21 cellular contexts compared by ENCODE assay signal in the genomic region with DNA sequence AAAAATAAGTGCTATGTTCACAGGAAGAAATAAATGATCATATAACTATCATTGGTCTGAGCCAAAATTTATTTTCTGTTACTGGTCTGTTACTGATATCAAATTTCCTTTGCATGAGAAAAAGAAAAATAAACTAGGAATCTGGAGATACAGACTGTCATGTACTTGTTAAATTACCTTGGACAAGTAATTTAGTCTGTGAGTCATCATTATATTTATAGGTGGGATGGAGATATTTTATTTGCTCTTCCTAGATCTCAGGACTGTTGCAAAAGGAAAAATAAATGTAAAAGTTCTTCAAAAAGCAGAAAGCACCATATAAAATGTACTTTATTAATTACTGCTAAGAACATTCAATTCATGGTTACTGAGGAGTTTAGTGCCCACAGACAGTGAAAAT.
DNase-seq lines count a peak whose midpoint lies in the region; ATAC-seq and TF ChIP-seq lines count a peak whose summit lies in the region.
"Had no signal": no experiment of that assay in that cellular context is flagged by ENCODE, and none has a peak within 500 bp of the region (broad histone marks: within the 10 kb centered on the region; RNA-seq: fewer than 3 reads in every experiment).

No MANE protein-coding gene starts in this region.

- no peaks in the 10 kb centered on the region for H3K27me3 ChIP-seq in SK-N-SH (ENCODE audit: insufficient read depth)
- peaks cover 9% of the 10 kb centered on the region for H3K27me3 ChIP-seq in PC-3 (ENCODE audit: low read length)
- H3K27me3 ChIP-seq in trophoblast cell (ENCODE audit: insufficient read depth, low read length) = no peaks in the 10 kb centered on the region
- H3K27me3 ChIP-seq: BLaER1 had no signal

- H2BK12ac ChIP-seq in trophoblast cell (ENCODE audit: low read length) = no peak overlapping the region

- no peaks in the 10 kb centered on the region for H3K27me3 Mint-ChIP-seq in nephron (ENCODE audit: low read depth)
- H3K27me3 Mint-ChIP-seq in activated naive CD8-positive, alpha-beta T cell treated with anti-CD3 and anti-CD28 coated beads for 36 hours = peaks cover 30% of the 10 kb centered on the region

- H3K36me3 ChIP-seq in SK-N-SH (replicated peaks in 1 of 2; ENCODE audit: control insufficient read depth in 1 of 2, insufficient read depth in 2 of 2, low read length in 1 of 2) (no peaks in the 10 kb centered on the region), PC-3 (ENCODE audit: low read depth, low read length) (no peaks in the 10 kb centered on the region), trophoblast cell (ENCODE audit: control insufficient read depth in 1 of 2, insufficient read depth in 2 of 2, low read length in 2 of 2) (no peaks in the 10 kb centered on the region)
- H3K36me3 ChIP-seq: BLaER1 had no signal

- TF ChIP-seq RAD21 in SK-N-SH (IDR thresholded peaks at IDR 0.05; ENCODE audit: low read length) = no peak

- H3K27ac ChIP-seq in SK-N-SH (ENCODE audit: low read depth in 2 of 2, low read length in 1 of 2) (peak overlapping the region in 1 of 2 experiments; percentile 22; a peak in 1 of 4 replicates), PC-3 (ENCODE audit: low read length) (no peak overlapping the region), trophoblast cell (ENCODE audit: low read depth, low read length) (no peak overlapping the region)
- H3K27ac ChIP-seq: 22Rv1, BLaER1, C4-2B had no signal

- no peak overlapping the region for H3K4me2 ChIP-seq in SK-N-SH
- H3K4me2 ChIP-seq in PC-3 (ENCODE audit: low read length) = no peak overlapping the region
- no peak overlapping the region for H3K4me2 ChIP-seq in trophoblast cell (ENCODE audit: low read length)
- H3K4me2 ChIP-seq: BLaER1, GM23338 had no signal

- H4K91ac ChIP-seq in trophoblast cell (ENCODE audit: low read depth, low read length) = no peak overlapping the region

- peak overlapping the region; percentile 3 to 85 (median 83) for H3K27ac Mint-ChIP-seq in nephron
- no peak overlapping the region for H3K27ac Mint-ChIP-seq in activated naive CD8-positive, alpha-beta T cell treated with anti-CD3 and anti-CD28 coated beads for 36 hours
- H3K27ac Mint-ChIP-seq: B cell; CD4-positive, CD25-positive, alpha-beta regulatory T cell; CD8-positive, alpha-beta T cell; GM23338; H9; HFFc6 had no signal

- H4K20me1 ChIP-seq in SK-N-SH (ENCODE audit: insufficient read depth) = no peaks in the 10 kb centered on the region
- no peaks in the 10 kb centered on the region for H4K20me1 ChIP-seq in PC-3 (ENCODE audit: low read length)
- H4K20me1 ChIP-seq: BLaER1 had no signal

- H3K9me3 ChIP-seq in SK-N-SH (no peaks in the 10 kb centered on the region), PC-3 (ENCODE audit: low read length) (no peaks in the 10 kb centered on the region), trophoblast cell (ENCODE audit: insufficient read depth, low read depth, low read length) (no peaks in the 10 kb centered on the region)
- H3K9me3 ChIP-seq: BLaER1, Caco-2 had no signal

- H2AK5ac ChIP-seq in trophoblast cell (ENCODE audit: low read length) = no peak overlapping the region

- TF ChIP-seq EP300 in SK-N-SH (IDR thresholded peaks at IDR 0.05; ENCODE audit: borderline replicate concordance in 1 of 2, low read depth in 1 of 2, low read length in 1 of 2) = no peak

- no peak overlapping the region for H4K8ac ChIP-seq in trophoblast cell (ENCODE audit: low read depth, low read length)

- H3K36me3 Mint-ChIP-seq in nephron (ENCODE audit: low read depth) = peaks cover 12% of the 10 kb centered on the region
- H3K36me3 Mint-ChIP-seq in activated naive CD8-positive, alpha-beta T cell treated with anti-CD3 and anti-CD28 coated beads for 36 hours = no peaks in the 10 kb centered on the region
- H3K36me3 Mint-ChIP-seq: CD4-positive, CD25-positive, alpha-beta regulatory T cell; CD8-positive, alpha-beta T cell had no signal

- no peak overlapping the region for H2BK120ac ChIP-seq in trophoblast cell (ENCODE audit: insufficient read depth, low read length, poor library complexity)

- H2AFZ ChIP-seq in SK-N-SH (ENCODE audit: low read depth) (no peak overlapping the region), PC-3 (ENCODE audit: low read length) (no peak overlapping the region), trophoblast cell (ENCODE audit: insufficient read depth, low read length, poor library complexity) (no peak overlapping the region)
- H2AFZ ChIP-seq: GM23338 had no signal

- no peak for TF ChIP-seq CTCF in SK-N-SH (IDR thresholded peaks at IDR 0.05)
- no peak for TF ChIP-seq CTCF in PC-3 (conservative IDR thresholded peaks at IDR 0.05; ENCODE audit: low read depth, low read length)
- TF ChIP-seq CTCF in nephron (IDR thresholded peaks at IDR 0.05; ENCODE audit: unreplicated experiment in 3 of 3) = no peak

- H3K9me2 ChIP-seq in SK-N-SH = no peaks in the 10 kb centered on the region
- H3K9me2 ChIP-seq in PC-3 (replicated peaks; ENCODE audit: low read length) = no peaks in the 10 kb centered on the region

- no peak overlapping the region for H3K4me3 Mint-ChIP-seq in nephron
- no peak overlapping the region for H3K4me3 Mint-ChIP-seq in activated naive CD8-positive, alpha-beta T cell treated with anti-CD3 and anti-CD28 coated beads for 36 hours
- H3K4me3 Mint-ChIP-seq: B cell; CD4-positive, CD25-positive, alpha-beta regulatory T cell; CD8-positive, alpha-beta T cell; GM23338; H9; HFFc6 had no signal

- intact Hi-C loops in PC-3 (cut with micrococcal nuclease) = no loop called here

- no peak overlapping the region for H3K18ac ChIP-seq in trophoblast cell (ENCODE audit: low read length)

- no TSS peak for BruUV-seq in PC-3 (replicated peaks; lab: Mats Ljungman, UMichigan)

- POLR2A ChIA-PET in SK-N-SH (lab: Yijun Ruan, JAX) = no interaction called here
- POLR2A ChIA-PET in PC-3 (lab: Charles Lee; ENCODE audit: unreplicated experiment) = no interaction called here

- no peaks in the 10 kb centered on the region; a peak in 1 of 4 replicates for H3K4me1 ChIP-seq in SK-N-SH (ENCODE audit: control insufficient read depth in 1 of 2, insufficient read depth in 2 of 2, low read depth in 1 of 2, low read length in 1 of 2)
- no peaks in the 10 kb centered on the region; the same call in 1 of the 2 replicates for H3K4me1 ChIP-seq in PC-3 (ENCODE audit: insufficient read depth, low read length)
- H3K4me1 ChIP-seq in trophoblast cell (ENCODE audit: control insufficient read depth in 1 of 2, insufficient read depth in 2 of 2, low read length in 2 of 2) = no peaks in the 10 kb centered on the region
- H3K4me1 ChIP-seq: Caco-2 had no signal

- no peak overlapping the region for H3K9ac ChIP-seq in SK-N-SH
- no peak overlapping the region for H3K9ac ChIP-seq in PC-3 (ENCODE audit: low read length)
- no peak overlapping the region for H3K9ac ChIP-seq in trophoblast cell (ENCODE audit: low read length)
- H3K9ac ChIP-seq: BLaER1 had no signal

- H2BK5ac ChIP-seq in trophoblast cell (ENCODE audit: low read depth, low read length, poor library complexity) = no peak overlapping the region

- H3K23ac ChIP-seq in trophoblast cell (ENCODE audit: low read length) = no peak overlapping the region

- no peaks in the 10 kb centered on the region for H3K79me1 ChIP-seq in trophoblast cell (ENCODE audit: low read length)

- CTCF ChIA-PET in SK-N-SH (lab: Yijun Ruan, JAX) (no interaction called here), PC-3 (lab: Charles Lee) (no interaction called here)

- H3K14ac ChIP-seq in trophoblast cell (ENCODE audit: low read length) = no peak overlapping the region

- H3K79me2 ChIP-seq in SK-N-SH (ENCODE audit: insufficient read depth) (no peaks in the 10 kb centered on the region), PC-3 (ENCODE audit: low read length) (no peaks in the 10 kb centered on the region), trophoblast cell (ENCODE audit: control insufficient read depth, insufficient read depth, low read length, poor library complexity) (no peaks in the 10 kb centered on the region)

- ATAC-seq in SK-N-SH treated with all-trans-retinoic acid at 6 μM for 48 hours (peak; percentile 82), PC-3 (peak; percentile 51; the same call in 1 of the 2 replicates), GM21723 (IDR thresholded peaks at IDR 0.05; ENCODE audit: unreplicated experiment) (no peak), GM19328 (IDR thresholded peaks at IDR 0.05; ENCODE audit: unreplicated experiment) (no peak)
- ATAC-seq: CD8-positive, alpha-beta T cell; GM23338; HCT116 had no signal

- H3K4me3 ChIP-seq in SK-N-SH (ENCODE audit: low read depth in 2 of 2, low read length in 1 of 2) = no peak overlapping the region
- H3K4me3 ChIP-seq in PC-3 (ENCODE audit: low read length) = no peak overlapping the region
- H3K4me3 ChIP-seq in trophoblast cell (ENCODE audit: low read depth, low read length) = no peak overlapping the region
- H3K4me3 ChIP-seq: BLaER1, GM23338 had no signal

- H3F3A ChIP-seq in SK-N-SH (replicated peaks; ENCODE audit: insufficient read depth) (no peaks in the 10 kb centered on the region), PC-3 (ENCODE audit: low read length, unreplicated experiment) (no peaks in the 10 kb centered on the region)

- no peak overlapping the region for H4K12ac ChIP-seq in trophoblast cell (ENCODE audit: low read depth, low read length)

- DNase-seq in SK-N-SH (no peak), PC-3 (peak; percentile 16), trophoblast cell (no peak)
- DNase-seq in activated naive CD8-positive, alpha-beta T cell treated with anti-CD3 and anti-CD28 coated beads for 36 hours = no peak
- DNase-seq: Caco-2; CD4-positive, CD25-positive, alpha-beta regulatory T cell; CD8-positive, alpha-beta T cell; DMS153; DND-41; H9; HFFc6 had no signal

- H3K4me1 Mint-ChIP-seq in nephron = peaks cover 35% of the 10 kb centered on the region
- H3K4me1 Mint-ChIP-seq in activated naive CD8-positive, alpha-beta T cell treated with anti-CD3 and anti-CD28 coated beads for 36 hours = peaks cover 5% of the 10 kb centered on the region
- H3K4me1 Mint-ChIP-seq: GM23338 had no signal

- no peak overlapping the region for H3K4ac ChIP-seq in trophoblast cell (ENCODE audit: low read depth, low read length)

- peaks cover 2% of the 10 kb centered on the region for H3K9me3 Mint-ChIP-seq in nephron
- H3K9me3 Mint-ChIP-seq in activated naive CD8-positive, alpha-beta T cell treated with anti-CD3 and anti-CD28 coated beads for 36 hours = peaks cover 3% of the 10 kb centered on the region
- H3K9me3 Mint-ChIP-seq: GM23338, H9, HFFc6 had no signal

TF ChIP-seq in SK-N-SH treated with all-trans-retinoic acid at 6 μM for 48 hours, 23 proteins besides CTCF, POLR2A, EP300 and RAD21 (continues in another document):
- peak; percentile 48; the same call in 1 of the 2 replicates for TF ChIP-seq ZC3H10 (CRISPR knock-in tag; IDR thresholded peaks at IDR 0.05)

TF ChIP-seq in SK-N-SH, 30 proteins besides CTCF, POLR2A, EP300 and RAD21 (continues in another document):
- TF ChIP-seq FOXM1 (IDR thresholded peaks at IDR 0.05; ENCODE audit: low read depth) = no peak
- no peak for TF ChIP-seq ELF1 (IDR thresholded peaks at IDR 0.05)

Comparison
In these comparisons a context has a peak if more than half of its experiments do, and no peak if none do; other contexts are left out.
1. ATAC-seq: peak in SK-N-SH treated with all-trans-retinoic acid at 6 μM for 48 hours (single experiment) and PC-3 (single experiment); none in GM21723 (single experiment) and GM19328 (single experiment).